8 cellular contexts compared by ENCODE assay signal in the genomic region with DNA sequence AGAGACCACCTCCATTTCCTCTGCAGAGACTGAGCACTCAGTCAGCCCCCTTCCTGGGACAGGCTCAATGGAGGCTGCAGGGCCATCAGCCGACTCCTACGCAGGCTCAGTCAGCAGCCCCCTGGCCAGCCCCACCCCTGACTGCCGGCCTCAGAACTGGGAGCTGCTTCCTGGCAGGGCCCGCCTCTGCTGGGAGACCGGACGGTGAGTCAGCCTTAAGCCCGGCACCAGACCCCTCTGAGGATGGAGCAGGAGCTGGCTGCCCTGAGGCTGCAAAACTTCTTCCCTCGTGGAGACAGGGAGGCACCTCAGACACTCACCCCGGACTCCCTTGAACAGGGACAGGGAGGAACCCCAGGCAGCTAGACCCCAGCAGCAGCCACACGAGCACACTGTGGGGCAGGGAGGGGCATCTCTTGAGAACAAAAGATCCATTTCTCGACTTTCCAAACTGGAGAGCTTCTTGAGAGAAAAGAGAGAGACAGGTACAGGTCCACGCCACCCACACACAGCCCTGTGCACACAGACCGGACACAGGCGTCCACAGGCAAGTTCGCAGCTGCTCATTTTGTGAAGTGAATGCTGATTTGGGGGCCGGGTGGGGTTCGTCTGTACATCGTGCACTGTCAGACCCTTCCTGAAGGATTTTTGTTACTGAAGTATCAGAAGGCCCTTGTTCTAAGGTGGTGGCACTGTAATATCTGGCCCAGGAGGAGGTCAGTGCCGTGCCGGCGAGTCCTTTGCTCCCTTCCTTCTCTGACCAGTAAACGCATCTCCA. TPM values are rescaled to one million over a fixed set of nuclear protein-coding genes. Genes with fewer than 3 reads are reported as not detected.
DNase-seq lines count a peak whose midpoint lies in the region; ATAC-seq, FAIRE-seq and TF ChIP-seq lines count a peak whose summit lies in the region.

No MANE protein-coding gene starts in this region.

- peak overlapping the region; percentile 97 for H3K9ac ChIP-seq in endothelial cell of umbilical vein (replicated peaks; ENCODE audit: extremely low read depth, insufficient read depth, low read length)

- no peaks in the 10 kb centered on the region for H3K9me1 ChIP-seq in endothelial cell of umbilical vein (replicated peaks; ENCODE audit: control insufficient read depth, extremely low read depth, insufficient read depth, low read length)

- H3K79me2 ChIP-seq in endothelial cell of umbilical vein (ENCODE audit: control insufficient read depth, insufficient read depth, low read length), result peaks cover 2% of the 10 kb centered on the region

- peaks cover 26% of the 10 kb centered on the region for H3K4me1 Mint-ChIP-seq in mesothelial cell of epicardium

- peaks cover 51% of the 10 kb centered on the region for H3K27me3 Mint-ChIP-seq in mesothelial cell of epicardium (ENCODE audit: low read depth)

- DNase-seq in AG08396 (ENCODE audit: low spot score), result peak; percentile 93
- DNase-seq in HCEC 1CT, result peak; percentile 93
- peak; percentile 91 for DNase-seq in endothelial cell of umbilical vein (ENCODE audit: low read depth, low spot score)
- DNase-seq in mesothelial cell of epicardium (ENCODE audit: low spot score in 2 of 2, unreplicated experiment in 2 of 2), result peak; percentile 53 to 71
- peak; percentile 80 for DNase-seq in upper lobe of right lung
- DNase-seq in activated CD8-positive, alpha-beta memory T cell treated with anti-CD3 and anti-CD28 coated beads, Interleukin-2, amount 50 U/mL, for 4 hours, result no peak
- no peak for DNase-seq in NCI-H2171 (lab: John Stamatoyannopoulos, UW)

- peak; percentile 99 for FAIRE-seq in endothelial cell of umbilical vein (lab: Jason Lieb, UNC)

- peak overlapping the region; percentile 91 for H3K27ac Mint-ChIP-seq in mesothelial cell of epicardium

- H3K4me1 ChIP-seq in endothelial cell of umbilical vein (ENCODE audit: control insufficient read depth, extremely low read depth, insufficient read depth, low read length) (peaks cover 41% of the 10 kb centered on the region), upper lobe of right lung (peaks cover 58% of the 10 kb centered on the region)

- no peak overlapping the region for H2AFZ ChIP-seq in endothelial cell of umbilical vein (ENCODE audit: low read depth, low read length)

- H3K4me2 ChIP-seq in endothelial cell of umbilical vein (ENCODE audit: insufficient read depth, low read length), result peak overlapping the region; percentile 97

- H3K36me3 ChIP-seq in endothelial cell of umbilical vein (ENCODE audit: control insufficient read depth in 2 of 2, extremely low read depth in 1 of 2, insufficient read depth in 2 of 2, low read length in 2 of 2) (no peaks in the 10 kb centered on the region), upper lobe of right lung (no peaks in the 10 kb centered on the region)

- H3K27ac ChIP-seq in endothelial cell of umbilical vein (ENCODE audit: insufficient read depth, low read depth, low read length) (peak overlapping the region; percentile 99), upper lobe of right lung (peak overlapping the region; percentile 80)

- BruUV-seq in endothelial cell of umbilical vein (replicated peaks; lab: Mats Ljungman, UMichigan), result TSS peak; percentile 68

- H3K9me3 ChIP-seq in endothelial cell of umbilical vein (replicated peaks; ENCODE audit: control insufficient read depth, insufficient read depth, low read length) (no peaks in the 10 kb centered on the region), upper lobe of right lung (no peaks in the 10 kb centered on the region)

- H3K4me3 ChIP-seq in endothelial cell of umbilical vein (replicated peaks in 1 of 3; ENCODE audit: insufficient read depth in 1 of 3, low read depth in 1 of 3, low read length in 3 of 3) (peak overlapping the region; percentile 75 to 84 (median 79)), upper lobe of right lung (peak overlapping the region; percentile 55)

- dilution Hi-C loops in endothelial cell of umbilical vein (cut with MboI; ENCODE audit: extremely low pct_ligation_motif_present, low sequenced_read_pairs), result no loop called here

- CTCF ChIA-PET in endothelial cell of umbilical vein (lab: Charles Lee), result interaction anchor here (0.9 to 2.2 kb wide), 4 partner anchors 9 to 98 kb away, joined by 4 to 24 read pairs (median 6); a partner anchor contains a TSS

- no peaks in the 10 kb centered on the region for H4K20me1 ChIP-seq in endothelial cell of umbilical vein (replicated peaks; ENCODE audit: control insufficient read depth, extremely low read depth, insufficient read depth, low read length)

- intact Hi-C loops in endothelial cell of umbilical vein (cut with micrococcal nuclease) (loop anchor here (1.0 to 5.0 kb wide), 5 partner anchors 49 to 220 kb away; a partner anchor contains a TSS), upper lobe of right lung (cut with DNase I) (no loop called here)

- H3K36me3 Mint-ChIP-seq in mesothelial cell of epicardium, result no peaks in the 10 kb centered on the region

- TF ChIP-seq CTCF in endothelial cell of umbilical vein (IDR thresholded peaks at IDR 0.05; ENCODE audit: extremely low read depth in 1 of 2, insufficient read depth in 1 of 2, low read depth in 1 of 2, low read length in 2 of 2), result no peak
- TF ChIP-seq CTCF in mesothelial cell of epicardium (IDR thresholded peaks at IDR 0.05; ENCODE audit: unreplicated experiment), result no peak
- TF ChIP-seq CTCF in upper lobe of right lung (IDR thresholded peaks at IDR 0.05), result no peak

- H3K27me3 ChIP-seq in endothelial cell of umbilical vein (ENCODE audit: control insufficient read depth in 2 of 2, insufficient read depth in 2 of 2, low read length in 2 of 2) (no peaks in the 10 kb centered on the region), upper lobe of right lung (peaks cover 44% of the 10 kb centered on the region)

- no peaks in the 10 kb centered on the region for H3K9me3 Mint-ChIP-seq in mesothelial cell of epicardium

- ATAC-seq in SK-N-SH treated with all-trans-retinoic acid at 6 μM for 48 hours (peak; percentile 77), upper lobe of right lung (peak; percentile 29)

- peak overlapping the region; percentile 85 for H3K4me3 Mint-ChIP-seq in mesothelial cell of epicardium

- peak; percentile 92 for TF ChIP-seq POLR2A in endothelial cell of umbilical vein (IDR thresholded peaks at IDR 0.05; ENCODE audit: low read depth, low read length)

- POLR2A ChIA-PET in endothelial cell of umbilical vein (lab: Charles Lee), result interaction anchor here (0.6 to 2.6 kb wide), 7 partner anchors 8 to 104 kb away, joined by 3 to 21 read pairs (median 3); no protein-coding TSS in a partner anchor

TF ChIP-seq in SK-N-SH treated with all-trans-retinoic acid at 6 μM for 48 hours, 23 proteins besides CTCF, POLR2A, EP300 and RAD21 (continues in another document):
- TF ChIP-seq SNAI2 (CRISPR knock-in tag; IDR thresholded peaks at IDR 0.05), result no peak

TF ChIP-seq in endothelial cell of umbilical vein, 7 proteins besides CTCF, POLR2A, EP300 and RAD21 (continues in another document):
- TF ChIP-seq, protein P1, sequence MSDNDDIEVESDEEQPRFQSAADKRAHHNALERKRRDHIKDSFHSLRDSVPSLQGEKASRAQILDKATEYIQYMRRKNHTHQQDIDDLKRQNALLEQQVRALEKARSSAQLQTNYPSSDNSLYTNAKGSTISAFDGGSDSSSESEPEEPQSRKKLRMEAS (IDR thresholded peaks at IDR 0.05; ENCODE audit: insufficient read depth, insufficient read length), result no peak

RNA-seq across cellular contexts. Expression of a gene that starts 1.3 kb away (rescaled TPM):
- total RNA-seq in endothelial cell of umbilical vein (164 and 215 TPM in 2 replicates), mesothelial cell of epicardium (24.5 to 26.4 TPM (median 24.7 TPM) in 3 replicates), upper lobe of right lung (1.5 TPM)
- 170 and 214 TPM in 2 replicates for polyA plus RNA-seq in endothelial cell of umbilical vein
- 99.2 and 121 TPM in 2 replicates for polyA plus RNA-seq in endothelial cell of umbilical vein (2011; cell fraction: cytosol; rRNA removed)
- polyA plus RNA-seq in endothelial cell of umbilical vein (2011; cell fraction: nucleus; rRNA removed), result 65.6 and 75.4 TPM in 2 replicates
- polyA plus RNA-seq in endothelial cell of umbilical vein (2012), result 275 and 337 TPM in 2 replicates
- polyA minus RNA-seq in endothelial cell of umbilical vein, result 114 and 129 TPM in 2 replicates
- 17.8 TPM for polyA minus RNA-seq in endothelial cell of umbilical vein (2011; cell fraction: cytosol; rRNA and poly(A)+ RNA removed)
- polyA minus RNA-seq in endothelial cell of umbilical vein (2011; cell fraction: nucleus; rRNA and poly(A)+ RNA removed), result 25.2 and 25.6 TPM in 2 replicates

RNA-seq across cellular contexts. Expression of a gene that starts 3.2 kb away (rescaled TPM):
- total RNA-seq in endothelial cell of umbilical vein (3.2 and 4.0 TPM in 2 replicates), mesothelial cell of epicardium (6.7 to 7.5 TPM (median 7.5 TPM) in 3 replicates), upper lobe of right lung (3.6 TPM)
- 4.2 and 4.9 TPM in 2 replicates for polyA plus RNA-seq in endothelial cell of umbilical vein
- 1.5 and 1.7 TPM in 2 replicates for polyA plus RNA-seq in endothelial cell of umbilical vein (2011; cell fraction: cytosol; rRNA removed)
- 16.7 and 18.4 TPM in 2 replicates for polyA plus RNA-seq in endothelial cell of umbilical vein (2011; cell fraction: nucleus; rRNA removed)
- polyA plus RNA-seq in endothelial cell of umbilical vein (2012), result 2.0 and 2.1 TPM in 2 replicates
- 6.7 and 14.2 TPM in 2 replicates for polyA minus RNA-seq in endothelial cell of umbilical vein
- 5.3 TPM for polyA minus RNA-seq in endothelial cell of umbilical vein (2011; cell fraction: cytosol; rRNA and poly(A)+ RNA removed)
- 5.3 and 7.0 TPM in 2 replicates for polyA minus RNA-seq in endothelial cell of umbilical vein (2011; cell fraction: nucleus; rRNA and poly(A)+ RNA removed)

RNA-seq across cellular contexts. Expression of a gene that starts 26.7 kb away (rescaled TPM):
- total RNA-seq in endothelial cell of umbilical vein (82.6 and 93.5 TPM in 2 replicates), mesothelial cell of epicardium (70.9 to 74.2 TPM (median 74.1 TPM) in 3 replicates), upper lobe of right lung (70.0 TPM)
- polyA plus RNA-seq in endothelial cell of umbilical vein, result 193 and 221 TPM in 2 replicates
- 126 and 143 TPM in 2 replicates for polyA plus RNA-seq in endothelial cell of umbilical vein (2011; cell fraction: cytosol; rRNA removed)
- polyA plus RNA-seq in endothelial cell of umbilical vein (2011; cell fraction: nucleus; rRNA removed), result 290 and 292 TPM in 2 replicates
- polyA plus RNA-seq in endothelial cell of umbilical vein (2012), result 108 and 111 TPM in 2 replicates
- polyA minus RNA-seq in endothelial cell of umbilical vein, result 46.4 and 49.7 TPM in 2 replicates
- polyA minus RNA-seq in endothelial cell of umbilical vein (2011; cell fraction: cytosol; rRNA and poly(A)+ RNA removed), result 14.1 TPM
- 45.4 and 53.7 TPM in 2 replicates for polyA minus RNA-seq in endothelial cell of umbilical vein (2011; cell fraction: nucleus; rRNA and poly(A)+ RNA removed)

RNA-seq across cellular contexts. Expression of a gene that starts 48.5 kb away (rescaled TPM):
- total RNA-seq in endothelial cell of umbilical vein (234 and 238 TPM in 2 replicates), mesothelial cell of epicardium (304 to 323 TPM (median 313 TPM) in 3 replicates), upper lobe of right lung (162 TPM)
- 193 and 194 TPM in 2 replicates for polyA plus RNA-seq in endothelial cell of umbilical vein
- polyA plus RNA-seq in endothelial cell of umbilical vein (2011; cell fraction: cytosol; rRNA removed), result 140 and 148 TPM in 2 replicates
- polyA plus RNA-seq in endothelial cell of umbilical vein (2011; cell fraction: nucleus; rRNA removed), result 494 and 552 TPM in 2 replicates
- polyA plus RNA-seq in endothelial cell of umbilical vein (2012), result 164 and 208 TPM in 2 replicates
- 112 and 144 TPM in 2 replicates for polyA minus RNA-seq in endothelial cell of umbilical vein
- 49.4 TPM for polyA minus RNA-seq in endothelial cell of umbilical vein (2011; cell fraction: cytosol; rRNA and poly(A)+ RNA removed)
- polyA minus RNA-seq in endothelial cell of umbilical vein (2011; cell fraction: nucleus; rRNA and poly(A)+ RNA removed), result 96.9 and 129 TPM in 2 replicates

Comparison
In these comparisons a context has a peak if more than half of its experiments do, and no peak if none do; other contexts are left out.
1. DNase-seq: peak in AG08396 (single experiment), HCEC 1CT (single experiment), endothelial cell of umbilical vein (single experiment), mesothelial cell of epicardium (2 of 2) and upper lobe of right lung (single experiment); none in activated CD8-positive, alpha-beta memory T cell treated with anti-CD3 and anti-CD28 coated beads, Interleukin-2, amount 50 U/mL, for 4 hours (single experiment) and NCI-H2171 (single experiment).
2. RNA of a gene that starts 1.3 kb away (total RNA-seq): 164 to 215 TPM in endothelial cell of umbilical vein and 24.5 to 26.4 TPM in mesothelial cell of epicardium; 1.5 TPM in upper lobe of right lung (single experiment); every median in the first group is over 10 times any median in the second.